In the genomic region with DNA sequence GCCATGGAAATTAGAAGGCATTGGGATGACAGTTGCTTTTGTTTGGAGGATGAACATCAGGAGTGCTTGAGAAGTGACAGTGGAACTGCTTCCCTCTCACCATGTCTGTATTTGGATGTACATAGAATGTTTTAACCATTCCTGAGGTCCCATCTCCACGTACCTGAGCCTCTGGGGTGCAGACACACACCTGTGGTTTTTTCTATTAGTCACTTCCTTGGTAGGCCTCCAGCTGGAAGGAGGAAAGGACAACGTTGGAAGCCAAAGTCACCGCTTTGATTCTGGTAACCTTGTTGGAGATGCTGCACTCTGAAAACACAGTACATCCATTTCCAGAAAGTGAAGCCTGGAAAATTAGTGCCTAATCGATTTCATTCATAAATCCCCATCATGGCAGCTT, we compare ENCODE assay signal across 29 cellular contexts.
"Had no signal": no experiment of that assay in that cellular context is flagged by ENCODE, and none has a peak within 500 bp of the region (broad histone marks: within the 10 kb centered on the region; RNA-seq: fewer than 3 reads in every experiment).

No MANE protein-coding gene starts in this region.

- H3K36me3 ChIP-seq: esophagus muscularis mucosa, gastrocnemius medialis, stomach, transverse colon, uterus, WERI-Rb-1 had no signal

- H3K4me1 ChIP-seq: body of pancreas, esophagus muscularis mucosa, gastrocnemius medialis, stomach, transverse colon, uterus had no signal

- H3K36me3 Mint-ChIP-seq: stimulated activated memory B cell treated with anti-CD40 and anti-IgM and Interleukin-4, amounts not matched to agents 10 μg/mL and 1 μg/mL and 100 μg/mL, for 72 hours had no signal

- FAIRE-seq: endometrium, small intestine, TTC549 had no signal

- ATAC-seq: activated CD8-positive, alpha-beta T cell treated with anti-CD3 and anti-CD28 coated beads, Interleukin-2, amount 10 ng/mL, durations not matched to agents 7 days and 5 days; body of pancreas; gastrocnemius medialis; left colon; sciatic nerve; stimulated activated memory B cell treated with anti-CD40 and anti-IgM and Interleukin-4, amounts not matched to agents 10 μg/mL and 1 μg/mL and 100 μg/mL, for 72 hours had no signal

- H3K27me3 ChIP-seq: body of pancreas, gastrocnemius medialis, stomach, transverse colon, uterus had no signal

- DNase-seq: activated CD4-positive, alpha-beta T cell treated with anti-CD3 and anti-CD28 coated beads for 1 hour; activated CD4-positive, alpha-beta T cell treated with anti-CD3 and anti-CD28 coated beads, Interleukin-2, amount 50 U/mL, for 1 hour; activated CD8-positive, alpha-beta T cell treated with anti-CD3 and anti-CD28 coated beads, Interleukin-2, amount 10 ng/mL, durations not matched to agents 7 days and 5 days; activated gamma-delta T cell treated with Interleukin-2 at 50 U/mL for 16 hours; activated T-cell treated with anti-CD3 and anti-CD28 coated beads, Interleukin-2, amount 50 U/mL, for 1 hour; anterior cingulate cortex; body of pancreas; caudate nucleus; effector CD4-positive, alpha-beta T cell; gastrocnemius medialis; head of caudate nucleus; hypothalamus; left colon; mesenchymal stem cell; posterior cingulate gyrus; small intestine; stimulated activated CD4-positive, alpha-beta T cell treated with anti-CD3 and anti-CD28 coated beads, Interleukin-2, amount 100 ng/mL, for 24 hours; stomach; transverse colon; uterus; WERI-Rb-1 had no signal

- H3K27ac ChIP-seq: body of pancreas, esophagus muscularis mucosa, gastrocnemius medialis, stomach, transverse colon, uterus, WERI-Rb-1 had no signal

- H3K4me1 Mint-ChIP-seq: stimulated activated memory B cell treated with anti-CD40 and anti-IgM and Interleukin-4, amounts not matched to agents 10 μg/mL and 1 μg/mL and 100 μg/mL, for 72 hours had no signal

- H3K9me3 Mint-ChIP-seq: activated naive CD4-positive, alpha-beta T cell treated with anti-CD3 and anti-CD28 coated beads, Interleukin-2, amount 50 U/mL, for 24 hours; dendritic cell treated with granulocyte-macrophage colony-stimulating factor and Interleukin-4, amounts not matched to agents 40 ng/mL and 50 ng/mL, for 4 days; stimulated activated memory B cell treated with anti-CD40 and anti-IgM and Interleukin-4, amounts not matched to agents 10 μg/mL and 1 μg/mL and 100 μg/mL, for 72 hours had no signal

- H3K27ac Mint-ChIP-seq: activated CD8-positive, alpha-beta T cell treated with anti-CD3 and anti-CD28 coated beads, Interleukin-2, amount 10 ng/mL, durations not matched to agents 7 days and 5 days; activated naive CD4-positive, alpha-beta T cell treated with anti-CD3 and anti-CD28 coated beads, Interleukin-2, amount 50 U/mL, for 24 hours; dendritic cell treated with granulocyte-macrophage colony-stimulating factor and Interleukin-4, amounts not matched to agents 40 ng/mL and 50 ng/mL, for 4 days; stimulated activated memory B cell treated with anti-CD40 and anti-IgM and Interleukin-4, amounts not matched to agents 10 μg/mL and 1 μg/mL and 100 μg/mL, for 72 hours had no signal

- H3K9me3 ChIP-seq: body of pancreas, gastrocnemius medialis, stomach, transverse colon, uterus had no signal

- H3K4me3 Mint-ChIP-seq: activated CD8-positive, alpha-beta T cell treated with anti-CD3 and anti-CD28 coated beads, Interleukin-2, amount 10 ng/mL, durations not matched to agents 7 days and 5 days; activated naive CD4-positive, alpha-beta T cell treated with anti-CD3 and anti-CD28 coated beads, Interleukin-2, amount 50 U/mL, for 24 hours; dendritic cell treated with granulocyte-macrophage colony-stimulating factor and Interleukin-4, amounts not matched to agents 40 ng/mL and 50 ng/mL, for 4 days; neural crest cell; stimulated activated memory B cell treated with anti-CD40 and anti-IgM and Interleukin-4, amounts not matched to agents 10 μg/mL and 1 μg/mL and 100 μg/mL, for 72 hours had no signal

- H3K27me3 Mint-ChIP-seq: activated naive CD4-positive, alpha-beta T cell treated with anti-CD3 and anti-CD28 coated beads, Interleukin-2, amount 50 U/mL, for 24 hours; dendritic cell treated with granulocyte-macrophage colony-stimulating factor and Interleukin-4, amounts not matched to agents 40 ng/mL and 50 ng/mL, for 4 days had no signal

- H3K4me3 ChIP-seq: body of pancreas, esophagus muscularis mucosa, gastrocnemius medialis, stomach, transverse colon, uterus had no signal
